Comparison of ENCODE assay signal across 18 cellular contexts in the genomic region with DNA sequence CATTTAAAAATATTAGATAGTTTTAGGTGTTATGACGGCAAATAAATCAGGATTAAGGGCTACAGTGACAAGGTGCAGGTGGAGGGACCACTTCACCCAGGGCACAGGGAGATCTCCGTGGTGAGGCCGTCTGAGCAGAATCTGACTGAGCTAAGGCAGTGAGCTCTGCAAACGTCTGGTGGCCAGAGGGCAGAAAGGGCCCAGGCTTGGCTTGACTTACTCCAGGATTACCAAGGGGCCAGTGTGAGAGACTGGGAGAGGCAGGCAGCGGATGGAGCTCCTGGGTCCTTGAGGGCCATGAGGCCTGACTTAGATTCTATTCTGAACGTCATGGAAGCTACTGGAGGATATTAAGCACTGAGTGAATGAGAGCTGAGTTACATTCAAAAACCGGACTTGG.
"Had no signal": no experiment of that assay in that cellular context is flagged by ENCODE, and none has a peak within 500 bp of the region (broad histone marks: within the 10 kb centered on the region; RNA-seq: fewer than 3 reads in every experiment).

No MANE protein-coding gene starts in this region.

- H3K4me1 ChIP-seq: psoas muscle, right lobe of liver had no signal

- ATAC-seq: left ventricle myocardium superior; naive thymus-derived CD8-positive, alpha-beta T cell; psoas muscle; right lobe of liver; stimulated activated naive CD8-positive, alpha-beta T cell treated with anti-CD3 and anti-CD28 coated beads, Interleukin-15, amount 100 ng/mL, for 72 hours had no signal

- H3K4me3 ChIP-seq: esophagus squamous epithelium, psoas muscle, right lobe of liver had no signal

- DNase-seq: activated B cell treated with CpG ODN at 0.5 μM for 24 hours; activated CD4-positive, alpha-beta T cell treated with anti-CD3 and anti-CD28 coated beads for 48 hours; amniotic stem cell; central memory CD4-positive, alpha-beta T cell; cortex of kidney; effector CD4-positive, alpha-beta T cell; esophagus squamous epithelium; hypothalamus; kidney glomerular epithelial cell; left ventricle myocardium superior; mesenchymal stem cell; naive thymus-derived CD8-positive, alpha-beta T cell; stimulated activated naive CD8-positive, alpha-beta T cell treated with anti-CD3 and anti-CD28 coated beads, Interleukin-15, amount 100 ng/mL, for 72 hours; T-helper 2 cell had no signal

- H3K27ac ChIP-seq: esophagus squamous epithelium, psoas muscle, right lobe of liver had no signal

- H3K36me3 Mint-ChIP-seq: activated naive CD4-positive, alpha-beta T cell treated with anti-CD3 and anti-CD28 coated beads, Interleukin-2, amount 50 U/mL, for 24 hours; naive thymus-derived CD8-positive, alpha-beta T cell had no signal

- H3K27ac Mint-ChIP-seq: activated B cell treated with CpG ODN at 0.5 μM for 24 hours; activated naive CD4-positive, alpha-beta T cell treated with anti-CD3 and anti-CD28 coated beads, Interleukin-2, amount 50 U/mL, for 24 hours; activated T-helper 1 cell treated with anti-CD3 and anti-CD28 coated beads, Interleukin-12 subunit alpha, Interleukin-12 subunit beta, Interleukin-2, Interleukin-4 antibody, amounts not matched to agents 30 ng/mL and 10 ng/mL and 1 ng/mL, durations not matched to agents 14 hours and 24 hours and 36 hours; naive thymus-derived CD8-positive, alpha-beta T cell; stimulated activated naive CD8-positive, alpha-beta T cell treated with anti-CD3 and anti-CD28 coated beads, Interleukin-15, amount 100 ng/mL, for 72 hours had no signal

- H3K36me3 ChIP-seq: esophagus squamous epithelium, right lobe of liver had no signal

- H3K4me3 Mint-ChIP-seq: activated B cell treated with CpG ODN at 0.5 μM for 24 hours; activated naive CD4-positive, alpha-beta T cell treated with anti-CD3 and anti-CD28 coated beads, Interleukin-2, amount 50 U/mL, for 24 hours; activated T-helper 1 cell treated with anti-CD3 and anti-CD28 coated beads, Interleukin-12 subunit alpha, Interleukin-12 subunit beta, Interleukin-2, Interleukin-4 antibody, amounts not matched to agents 30 ng/mL and 10 ng/mL and 1 ng/mL, durations not matched to agents 14 hours and 24 hours and 36 hours; naive thymus-derived CD8-positive, alpha-beta T cell; stimulated activated naive CD8-positive, alpha-beta T cell treated with anti-CD3 and anti-CD28 coated beads, Interleukin-15, amount 100 ng/mL, for 72 hours had no signal

- H3K9me3 Mint-ChIP-seq: activated B cell treated with CpG ODN at 0.5 μM for 24 hours; activated naive CD4-positive, alpha-beta T cell treated with anti-CD3 and anti-CD28 coated beads, Interleukin-2, amount 50 U/mL, for 24 hours; activated T-helper 1 cell treated with anti-CD3 and anti-CD28 coated beads, Interleukin-12 subunit alpha, Interleukin-12 subunit beta, Interleukin-2, Interleukin-4 antibody, amounts not matched to agents 30 ng/mL and 10 ng/mL and 1 ng/mL, durations not matched to agents 14 hours and 24 hours and 36 hours had no signal

- H3K27me3 ChIP-seq: right lobe of liver had no signal

- H3K9me3 ChIP-seq: esophagus squamous epithelium, psoas muscle, right lobe of liver had no signal

- H3K4me1 Mint-ChIP-seq: activated naive CD4-positive, alpha-beta T cell treated with anti-CD3 and anti-CD28 coated beads, Interleukin-2, amount 50 U/mL, for 24 hours had no signal
